ENCODE assay signal across 8 cellular contexts in the genomic region with DNA sequence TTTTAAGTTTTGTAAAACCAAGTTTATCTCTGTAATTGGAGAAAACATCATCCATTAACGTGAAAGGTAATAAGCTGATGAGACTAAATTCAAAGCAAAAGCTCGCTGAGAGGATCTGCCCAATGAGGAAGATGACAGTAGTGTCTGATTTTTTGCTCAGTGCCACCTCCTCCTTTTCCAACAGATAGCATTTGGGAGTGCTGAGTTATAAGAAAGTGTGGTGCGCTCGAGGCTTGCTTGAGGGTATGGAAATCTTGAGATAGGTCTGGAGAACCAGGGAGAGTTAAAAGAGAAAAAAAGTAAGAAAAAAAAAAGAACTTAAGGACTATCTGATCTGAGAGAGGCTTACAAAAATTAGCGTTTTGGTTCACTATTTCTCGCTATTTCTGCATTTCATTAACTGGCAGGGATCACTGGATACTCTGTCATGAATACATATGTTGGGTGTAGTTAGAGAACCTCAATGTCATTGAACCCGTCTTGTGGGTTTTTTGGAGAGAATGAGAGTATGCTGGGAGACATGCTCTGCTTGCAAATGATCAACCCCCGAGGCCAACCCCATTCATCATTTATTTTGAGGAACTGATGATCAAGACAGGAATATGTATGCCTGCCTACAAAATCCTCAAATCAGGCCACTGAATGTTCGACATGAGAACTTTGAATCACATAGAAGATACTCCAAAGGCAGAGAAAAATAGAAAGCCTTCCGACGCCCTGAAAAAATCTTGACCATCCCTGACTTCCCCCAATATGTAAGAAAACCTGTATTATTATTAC.
A peak's percentile ranks its signal among the peaks of the same experiment; 100 is the strongest.
DNase-seq lines count a peak whose midpoint lies in the region; ATAC-seq and TF ChIP-seq lines count a peak whose summit lies in the region.

No MANE protein-coding gene starts in this region.

- peak overlapping the region; percentile 86 for H3K4me3 ChIP-seq in WI38 (ENCODE audit: low read depth, low read length)
- peak overlapping the region; percentile 88; the same call in 1 of the 2 replicates for H3K4me3 ChIP-seq in iPS DF 6.9 (ENCODE audit: low read length)
- H3K4me3 ChIP-seq in stomach smooth muscle (ENCODE audit: low read length in 2 of 2), result peak overlapping the region; percentile 51 to 86

- H3K27ac ChIP-seq in iPS DF 6.9 (ENCODE audit: low read length), result no peak overlapping the region
- H3K27ac ChIP-seq in stomach smooth muscle (ENCODE audit: low read length), result peak overlapping the region; percentile 84

- no CpG with 5 or more reads among the region's 11 CpGs for WGBS in iPS DF 6.9 (ENCODE audit: insufficient coverage, insufficient read length)

- H3K27me3 ChIP-seq in iPS DF 6.9 (ENCODE audit: control insufficient read depth, insufficient read depth, low read length) (no peaks in the 10 kb centered on the region), stomach smooth muscle (ENCODE audit: control insufficient read depth in 1 of 2, insufficient read depth in 2 of 2, low read length in 2 of 2) (no peaks in the 10 kb centered on the region)

- no peaks in the 10 kb centered on the region for H3K4me1 ChIP-seq in iPS DF 6.9 (ENCODE audit: control insufficient read depth, insufficient read depth, low read length)
- H3K4me1 ChIP-seq in stomach smooth muscle (ENCODE audit: control insufficient read depth, insufficient read depth, low read length), result peaks cover 6% of the 10 kb centered on the region

- DNase-seq in NCI-H345 treated with DMSO at 0.1 percent for 48 hours (lab: John Stamatoyannopoulos, UW; ENCODE audit: unreplicated experiment), result peak; percentile 35
- no peak for DNase-seq in NCI-H345 (lab: John Stamatoyannopoulos, UW)
- DNase-seq in iPS DF 6.9 (ENCODE audit: low read depth, low spot score), result no peak
- DNase-seq in AG20443 (ENCODE audit: low spot score), result no peak

- ATAC-seq in HG03460 (IDR thresholded peaks at IDR 0.05; ENCODE audit: unreplicated experiment) (no peak), GM18517 (IDR thresholded peaks at IDR 0.05; ENCODE audit: unreplicated experiment) (no peak)

- peak overlapping the region; percentile 37 to 64 for H3K9ac ChIP-seq in stomach smooth muscle (ENCODE audit: low read length in 2 of 2)

- H3K36me3 ChIP-seq in iPS DF 6.9 (ENCODE audit: control insufficient read depth, insufficient read depth, low read length) (no peaks in the 10 kb centered on the region), stomach smooth muscle (ENCODE audit: control insufficient read depth in 2 of 2, insufficient read depth in 2 of 2, low read length in 2 of 2) (no peaks in the 10 kb centered on the region)

- H3K9me3 ChIP-seq in iPS DF 6.9 (ENCODE audit: control insufficient read depth, insufficient read depth, low read length) (no peaks in the 10 kb centered on the region), stomach smooth muscle (ENCODE audit: control insufficient read depth in 2 of 2, low read length in 2 of 2) (no peaks in the 10 kb centered on the region)

- TF ChIP-seq CTCF in WI38 (IDR thresholded peaks at IDR 0.05; ENCODE audit: low read depth, low read length), result no peak
